Comparison of ENCODE assay signal across 1 cellular context in genomic region chr5:135989686-135990085, GRCh38.
TF ChIP-seq lines count a peak whose summit lies in the region.

No MANE protein-coding gene starts in this region.

TF ChIP-seq in IMR-90, 13 proteins besides CTCF, POLR2A, EP300 and RAD21 (continued from another document):
- TF ChIP-seq USF2 (IDR thresholded peaks at IDR 0.05; ENCODE audit: low read depth, low read length) (no peak), RFX5 (IDR thresholded peaks at IDR 0.05; ENCODE audit: low read depth, low read length) (no peak), CEBPB (IDR thresholded peaks at IDR 0.05; ENCODE audit: low read depth, low read length) (no peak), FOS (IDR thresholded peaks at IDR 0.05; ENCODE audit: low read depth, low read length) (no peak), RCOR1 (IDR thresholded peaks at IDR 0.05; ENCODE audit: insufficient replicate concordance, low read length) (no peak)
